Comparison of ENCODE assay signal across 8 cellular contexts in genomic region chr10:74825033-74825370, GRCh38. TPM values are rescaled to one million over a fixed set of nuclear protein-coding genes. Genes with fewer than 3 reads are reported as not detected.
DNase-seq lines count a peak whose midpoint lies in the region; ATAC-seq and TF ChIP-seq lines count a peak whose summit lies in the region.

No MANE protein-coding gene starts in this region.

- DNase-seq in GM23338 (ENCODE audit: low spot score) (peak; percentile 57), dorsolateral prefrontal cortex (peak in 8 of 10 donors; percentile 24 to 69 (median 42)), mesothelial cell of epicardium (ENCODE audit: low spot score in 2 of 2, unreplicated experiment in 2 of 2) (peak; percentile 32 to 66), SIG-M5 (lab: John Stamatoyannopoulos, UW) (no peak)
- peak; percentile 11 for DNase-seq in stimulated activated CD8-positive, alpha-beta memory T cell treated with anti-CD3 and anti-CD28 coated beads, Interleukin-7, amount 100 ng/mL, for 24 hours (ENCODE audit: low read depth)

- TF ChIP-seq CTCF in 22Rv1 (IDR thresholded peaks at IDR 0.05): no peak
- TF ChIP-seq CTCF in GM23338 (conservative IDR thresholded peaks at IDR 0.05; ENCODE audit: low read depth in 2 of 2): no peak
- TF ChIP-seq CTCF in VCaP (conservative IDR thresholded peaks at IDR 0.05): no peak
- TF ChIP-seq CTCF in dorsolateral prefrontal cortex (IDR thresholded peaks at IDR 0.05 in 54 of 56, conservative IDR thresholded peaks at IDR 0.05 in 2 of 56; ENCODE audit: low read depth in 1 of 56, partially characterized antibody in 56 of 56): peak in 5 of 56 donors; percentile 1 to 10 (median 7)
- TF ChIP-seq CTCF in mesothelial cell of epicardium (IDR thresholded peaks at IDR 0.05; ENCODE audit: unreplicated experiment): no peak

- no peaks in the 10 kb centered on the region for H3F3A ChIP-seq in GM23338 (replicated peaks; ENCODE audit: low read depth)

- H2AFZ ChIP-seq in GM23338: peak overlapping the region; percentile 94

- H3K4me1 ChIP-seq in GM23338 (ENCODE audit: insufficient read depth): peaks cover 14% of the 10 kb centered on the region

- H3K36me3 ChIP-seq in GM23338 (ENCODE audit: insufficient read depth): no peaks in the 10 kb centered on the region

- H3K9me2 ChIP-seq in GM23338 (ENCODE audit: insufficient read depth): no peaks in the 10 kb centered on the region

- intact Hi-C loops in dorsolateral prefrontal cortex (cut with DNase I): loop anchor here (1.0 to 10.0 kb wide), 10 partner anchors 100 to 560 kb away; partner anchors contain the start of genes SAMD8 (in 2 of the 2) and VDAC2 (in 1 of the 2)

- H3K27me3 Mint-ChIP-seq in GM23338 (ENCODE audit: insufficient read depth, low read depth, poor library complexity): peaks cover 25% of the 10 kb centered on the region
- H3K27me3 Mint-ChIP-seq in mesothelial cell of epicardium (ENCODE audit: low read depth): no peaks in the 10 kb centered on the region

- H4K20me1 ChIP-seq in GM23338 (replicated peaks; ENCODE audit: insufficient read depth): no peaks in the 10 kb centered on the region

- H3K36me3 Mint-ChIP-seq in GM23338 (ENCODE audit: low read depth) (no peaks in the 10 kb centered on the region), mesothelial cell of epicardium (peaks cover 6% of the 10 kb centered on the region)

- H3K4me3 Mint-ChIP-seq in GM23338: peak overlapping the region; percentile 86
- H3K4me3 Mint-ChIP-seq in mesothelial cell of epicardium: peak overlapping the region; percentile 81

- peak overlapping the region; percentile 28; the same call in 1 of the 2 replicates for H3K27ac Mint-ChIP-seq in GM23338
- peak overlapping the region; percentile 89 for H3K27ac Mint-ChIP-seq in mesothelial cell of epicardium

- peaks cover 3% of the 10 kb centered on the region; the same call in 2 of the 3 replicates for H3K9me3 Mint-ChIP-seq in GM23338
- no peaks in the 10 kb centered on the region for H3K9me3 Mint-ChIP-seq in mesothelial cell of epicardium

- peak; percentile 0; the same call in 2 of the 3 replicates for ATAC-seq in GM23338
- ATAC-seq in HG03439 (IDR thresholded peaks at IDR 0.05; ENCODE audit: unreplicated experiment): no peak

- H3K4me2 ChIP-seq in GM23338: peak overlapping the region; percentile 96

- H3K27me3 ChIP-seq in GM23338 (ENCODE audit: insufficient read depth) (no peaks in the 10 kb centered on the region), dorsolateral prefrontal cortex (no peaks in the 10 kb centered on the region)

- peak overlapping the region; percentile 88 for H3K27ac ChIP-seq in 22Rv1
- H3K27ac ChIP-seq in GM23338 (ENCODE audit: low read depth): peak overlapping the region; percentile 85
- peak overlapping the region; percentile 95 for H3K27ac ChIP-seq in VCaP
- peak overlapping the region; percentile 58 to 100 (median 95) for H3K27ac ChIP-seq in dorsolateral prefrontal cortex

- peaks cover 40% of the 10 kb centered on the region for H3K4me1 Mint-ChIP-seq in GM23338
- H3K4me1 Mint-ChIP-seq in mesothelial cell of epicardium: peaks cover 57% of the 10 kb centered on the region

- H3K79me2 ChIP-seq in GM23338 (replicated peaks; ENCODE audit: insufficient read depth): peaks cover 30% of the 10 kb centered on the region

- H3K4me3 ChIP-seq in GM23338: peak overlapping the region; percentile 85
- peak overlapping the region; percentile 69 to 99 (median 90) for H3K4me3 ChIP-seq in dorsolateral prefrontal cortex

TF ChIP-seq in GM23338, 12 proteins besides CTCF, POLR2A, EP300 and RAD21:
- no peak for TF ChIP-seq ETS1 (IDR thresholded peaks at IDR 0.05)
- no peak for TF ChIP-seq NANOG (IDR thresholded peaks at IDR 0.05; ENCODE audit: borderline replicate concordance)
- no peak for TF ChIP-seq REST (IDR thresholded peaks at IDR 0.05; ENCODE audit: unreplicated experiment)
- TF ChIP-seq JUNB (IDR thresholded peaks at IDR 0.05; ENCODE audit: unreplicated experiment): no peak

RNA-seq across cellular contexts. Expression of gene KAT6B, which starts 1.4 kb away (rescaled TPM):
- 27.0 and 31.4 TPM in 2 replicates for total RNA-seq in GM23338 (2014; rRNA removed; shearing (Covaris generic))
- polyA plus RNA-seq in GM23338 (2016; fragmentation: Nextera tagmentation; extraction: Ambion mirVana): 15.4 and 21.3 TPM in 2 replicates
- total RNA-seq in dorsolateral prefrontal cortex: 100 to 1,000 TPM in 63 of 120 experiments, 10 to 100 TPM in 57; 52.1 to 147 (median 101) TPM
- 147 to 155 TPM (median 148 TPM) in 3 replicates for total RNA-seq in mesothelial cell of epicardium
